ENCODE assay signal across 8 cellular contexts in genomic region chr1:20633190-20634064, GRCh38. TPM values are rescaled to one million over a fixed set of nuclear protein-coding genes. Genes with fewer than 3 reads are reported as not detected.
DNase-seq lines count a peak whose midpoint lies in the region; ATAC-seq and TF ChIP-seq lines count a peak whose summit lies in the region.

TSS of gene PINK1 (plus strand) at chr1:20633458. CDS start at chr1:20633549, 91 bp downstream.

- H3K4me1 ChIP-seq in lung (ENCODE audit: control insufficient read depth in 2 of 2, insufficient read depth in 2 of 2, low read length in 2 of 2), result peaks cover 3 to 4% of the 10 kb centered on the region in 2 donors

- no peaks in the 10 kb centered on the region for H3K27me3 ChIP-seq in lung (ENCODE audit: control insufficient read depth, insufficient read depth)

- H3K4me3 ChIP-seq in lung, result peak within 1 kb of the TSS; percentile 98

- DNase-seq in NCI-H2081 (lab: John Stamatoyannopoulos, UW), result peak; percentile 46 to 65
- no peak for DNase-seq in NCI-H2081 treated with DMSO at 0.1 percent for 48 hours (lab: John Stamatoyannopoulos, UW)
- peak; percentile 21 for DNase-seq in NCI-H774 (lab: John Stamatoyannopoulos, UW)
- DNase-seq in activated CD8-positive, alpha-beta memory T cell treated with anti-CD3 and anti-CD28 coated beads for 24 hours, result peak; percentile 99
- DNase-seq in effector CD8-positive, alpha-beta T cell (lab: John Stamatoyannopoulos, UW), result peak; percentile 83
- peak; percentile 79 for DNase-seq in lung (ENCODE audit: low spot score)
- peak; percentile 71 to 84 (median 73) for DNase-seq in stimulated activated CD4-positive, alpha-beta T cell treated with anti-CD3 and anti-CD28 coated beads, TNF-alpha, amount 100 ng/mL, for 24 hours (ENCODE audit: low read depth in 3 of 3)

- ATAC-seq in HG03442 (IDR thresholded peaks at IDR 0.05; ENCODE audit: unreplicated experiment), result peak; percentile 51
- ATAC-seq in lung (ENCODE audit: insufficient read depth, low FRiP score), result peak; percentile 82

- peaks cover 1 to 4% of the 10 kb centered on the region in 2 donors for H3K36me3 ChIP-seq in lung (ENCODE audit: control insufficient read depth in 2 of 2, insufficient read depth in 2 of 2, low read length in 2 of 2)

- H3K9me3 ChIP-seq in lung (ENCODE audit: control insufficient read depth in 2 of 2, insufficient read depth in 1 of 2, low read length in 1 of 2), result no peaks in the 10 kb centered on the region

- 1 to 2% methylated on average over 58 to 93 of the region's 93 CpGs for WGBS in lung, 2 donors

- TF ChIP-seq CTCF in lung (IDR thresholded peaks at IDR 0.05; ENCODE audit: control extremely low read depth, extremely low read depth), result peak; percentile 94

- peak within 1 kb of the TSS; percentile 96 to 100 for H3K27ac ChIP-seq in lung (ENCODE audit: low read depth in 1 of 2, low read length in 1 of 2)

RNA-seq across cellular contexts. Expression of gene PINK1, which starts in this region (rescaled TPM):
- 10 to 100 TPM; 42.5 to 45.4 TPM for total RNA-seq in lung
- polyA plus RNA-seq in lung, result 10 to 100 TPM; 37.5 to 39.2 TPM
